Comparison of ENCODE assay signal across 19 cellular contexts in the genomic region with DNA sequence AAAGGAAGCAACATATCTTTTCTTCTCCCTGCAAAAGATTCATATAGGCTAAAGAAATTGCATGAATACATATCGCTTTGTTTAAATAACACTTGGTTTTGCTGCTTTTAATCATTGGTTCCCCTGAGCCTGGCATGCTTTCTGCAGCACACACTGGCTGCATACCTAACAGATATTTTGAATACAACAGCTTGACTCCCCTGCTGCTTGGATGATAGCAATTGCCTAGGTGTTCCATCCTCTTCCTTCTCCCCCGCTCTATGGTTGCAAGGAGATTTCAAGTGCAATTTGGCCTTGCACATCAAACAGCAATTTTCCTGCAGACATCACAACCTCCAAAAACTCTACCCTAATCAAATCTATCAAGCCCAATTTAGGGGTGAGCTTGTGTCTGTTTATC.
DNase-seq lines count a peak whose midpoint lies in the region; ATAC-seq and TF ChIP-seq lines count a peak whose summit lies in the region.
"Had no signal": no experiment of that assay in that cellular context is flagged by ENCODE, and none has a peak within 500 bp of the region (broad histone marks: within the 10 kb centered on the region; RNA-seq: fewer than 3 reads in every experiment).

No MANE protein-coding gene starts in this region.

- no peak overlapping the region for H4K5ac ChIP-seq in mesendoderm (ENCODE audit: low read length)

- no peak for ATAC-seq in PC-3
- ATAC-seq: CD8-positive, alpha-beta T cell had no signal

- no peaks in the 10 kb centered on the region for H3K9me3 ChIP-seq in PC-3 (ENCODE audit: low read length)
- H3K9me3 ChIP-seq: BLaER1, Caco-2 had no signal

- H3K23ac ChIP-seq in mesendoderm (ENCODE audit: low read length) = no peak overlapping the region

- H4K8ac ChIP-seq in mesendoderm (ENCODE audit: low read depth, low read length) = no peak overlapping the region

- H3K4me3 ChIP-seq in mesendoderm (ENCODE audit: low read length) (no peak overlapping the region), PC-3 (ENCODE audit: low read length) (no peak overlapping the region)
- H3K4me3 ChIP-seq: BLaER1 had no signal

- DNase-seq in G401 (ENCODE audit: low spot score) (peak; percentile 86), NCI-H2227 treated with DMSO at 0.1 percent for 48 hours (lab: John Stamatoyannopoulos, UW) (peak; percentile 69), cerebellar cortex (ENCODE audit: low spot score) (peak; percentile 82), mesendoderm (peak; percentile 62), activated gamma-delta T cell treated with Interleukin-2 at 50 U/mL for 16 hours (no peak), RWPE1 (ENCODE audit: low spot score) (no peak), PC-3 (no peak)
- DNase-seq: Caco-2; CD4-positive, CD25-positive, alpha-beta regulatory T cell; CD8-positive, alpha-beta T cell; DMS 273 treated with DMSO at 0.1 percent for 48 hours; DMS79; EL; GF-D8; H7; HCEC 1CT had no signal

- no peak overlapping the region for H2BK5ac ChIP-seq in mesendoderm (ENCODE audit: low read length)

- no peak overlapping the region for H2AFZ ChIP-seq in PC-3 (ENCODE audit: low read length)

- no peak overlapping the region for H2AK5ac ChIP-seq in mesendoderm (ENCODE audit: low read length)

- no peaks in the 10 kb centered on the region for H3K9me2 ChIP-seq in PC-3 (replicated peaks; ENCODE audit: low read length)

- no peaks in the 10 kb centered on the region for H3K36me3 ChIP-seq in mesendoderm (ENCODE audit: control insufficient read depth, insufficient read depth, low read length)
- no peaks in the 10 kb centered on the region for H3K36me3 ChIP-seq in PC-3 (ENCODE audit: low read depth, low read length)
- H3K36me3 ChIP-seq: BLaER1 had no signal

- no TSS peak for BruUV-seq in PC-3 (replicated peaks; lab: Mats Ljungman, UMichigan)

- POLR2A ChIA-PET in RWPE1 (lab: Yijun Ruan, JAX; ENCODE audit: low non-redundant PET) (no interaction called here), PC-3 (lab: Charles Lee; ENCODE audit: unreplicated experiment) (no interaction called here)

- CTCF ChIA-PET in RWPE1 (lab: Yijun Ruan, JAX) (interaction anchor here (0.6 kb wide), 1 partner anchor 109 kb away, joined by 3 read pairs; no protein-coding TSS in a partner anchor), PC-3 (lab: Charles Lee) (no interaction called here)

- no peak overlapping the region for H3K18ac ChIP-seq in mesendoderm (ENCODE audit: low read length)

- H3K4me2 ChIP-seq in mesendoderm (ENCODE audit: low read length) (no peak overlapping the region), PC-3 (ENCODE audit: low read length) (no peak overlapping the region)
- H3K4me2 ChIP-seq: BLaER1 had no signal

- H3K27me3 ChIP-seq in mesendoderm (ENCODE audit: insufficient read depth, low read length, poor library complexity) (no peaks in the 10 kb centered on the region), PC-3 (ENCODE audit: low read length) (peaks cover 86% of the 10 kb centered on the region)
- H3K27me3 ChIP-seq: BLaER1 had no signal

- H3K27ac ChIP-seq in mesendoderm (ENCODE audit: low read depth, low read length) (no peak overlapping the region), RWPE1 (no peak overlapping the region), PC-3 (ENCODE audit: low read length) (no peak overlapping the region)
- H3K27ac ChIP-seq: 22Rv1, BLaER1, C4-2B had no signal

- no peak for TF ChIP-seq CTCF in RWPE1 (conservative IDR thresholded peaks at IDR 0.05; ENCODE audit: low read depth)
- TF ChIP-seq CTCF in PC-3 (conservative IDR thresholded peaks at IDR 0.05; ENCODE audit: low read depth, low read length) = no peak

- intact Hi-C loops in PC-3 (cut with micrococcal nuclease) = no loop called here

- no peaks in the 10 kb centered on the region for H4K20me1 ChIP-seq in PC-3 (ENCODE audit: low read length)
- H4K20me1 ChIP-seq: BLaER1 had no signal

- H3K56ac ChIP-seq in mesendoderm (ENCODE audit: low read length) = no peak overlapping the region

- H3K9ac ChIP-seq in mesendoderm (ENCODE audit: low read length) (no peak overlapping the region), PC-3 (ENCODE audit: low read length) (no peak overlapping the region)
- H3K9ac ChIP-seq: BLaER1 had no signal

- no peak overlapping the region for H2BK15ac ChIP-seq in mesendoderm (replicated peaks; ENCODE audit: low read depth)

- no peaks in the 10 kb centered on the region for H3K79me1 ChIP-seq in mesendoderm (ENCODE audit: low read length)

- no peaks in the 10 kb centered on the region for H3F3A ChIP-seq in PC-3 (ENCODE audit: low read length, unreplicated experiment)

- H3K79me2 ChIP-seq in mesendoderm (ENCODE audit: control insufficient read depth, insufficient read depth, low read length) (no peaks in the 10 kb centered on the region), PC-3 (ENCODE audit: low read length) (no peaks in the 10 kb centered on the region)

- H3K4ac ChIP-seq in mesendoderm (ENCODE audit: low read depth, low read length) = no peak overlapping the region

- WGBS in mesendoderm (ENCODE audit: extremely low coverage, insufficient coverage, low lambda C conversion rate) = no CpG with 5 or more reads among the region's 2 CpGs

- no peak overlapping the region for H2BK120ac ChIP-seq in mesendoderm (ENCODE audit: low read depth, low read length)

- in situ Hi-C loops in G401 (cut with HindIII; ENCODE audit: low sequenced_read_pairs) = no loop called here

- H3K4me1 ChIP-seq in mesendoderm (ENCODE audit: control insufficient read depth, low read depth, low read length) = peaks cover 12% of the 10 kb centered on the region
- H3K4me1 ChIP-seq in PC-3 (ENCODE audit: insufficient read depth, low read length) = no peaks in the 10 kb centered on the region
- H3K4me1 ChIP-seq: Caco-2 had no signal

Comparison
In these comparisons a context has a peak if more than half of its experiments do, and no peak if none do; other contexts are left out.
1. DNase-seq: peak in G401 (single experiment), NCI-H2227 treated with DMSO at 0.1 percent for 48 hours (single experiment), cerebellar cortex (single experiment) and mesendoderm (single experiment); none in activated gamma-delta T cell treated with Interleukin-2 at 50 U/mL for 16 hours (single experiment), RWPE1 (single experiment) and PC-3 (single experiment).